In genomic region chr13:26727122-26727521, GRCh38 we compare ENCODE assay signal across 32 cellular contexts. TPM values are rescaled to one million over a fixed set of nuclear protein-coding genes. Genes with fewer than 3 reads are reported as not detected.
"Had no signal": no experiment of that assay in that cellular context is flagged by ENCODE, and none has a peak within 500 bp of the region (broad histone marks: within the 10 kb centered on the region; RNA-seq: fewer than 3 reads in every experiment).

No MANE protein-coding gene starts in this region.

- H3K9me3 ChIP-seq: lower lobe of right lung, neutrophil, psoas muscle, right atrium auricular region, sigmoid colon, spleen, suprapubic skin, thoracic aorta, tibial artery, upper lobe of right lung had no signal

- H3K4me3 ChIP-seq: lower lobe of right lung, neural progenitor cell, psoas muscle, right atrium auricular region, sigmoid colon, spleen, suprapubic skin, thoracic aorta, tibial artery, upper lobe of right lung had no signal

- DNase-seq: hippocampal formation; kidney glomerular epithelial cell; left cardiac atrium; lower lobe of right lung; mesendoderm; naive B cell; natural killer cell; nephron progenitor cell; occipital lobe; psoas muscle; sigmoid colon; small intestine; spleen; stimulated activated CD4-positive, alpha-beta T cell treated with anti-CD3 and anti-CD28 coated beads, Interleukin-4, amount 100 ng/mL, for 24 hours; stimulated activated naive CD4-positive, alpha-beta T cell; trophoblast cell; upper lobe of right lung had no signal

- H3K4me2 ChIP-seq: neural progenitor cell had no signal

- H3K27ac ChIP-seq: lower lobe of right lung, neural progenitor cell, neutrophil, parathyroid adenoma, psoas muscle, right atrium auricular region, sigmoid colon, spleen, suprapubic skin, thoracic aorta, upper lobe of right lung had no signal

- H3K4me1 ChIP-seq: lower lobe of right lung, neural progenitor cell, parathyroid adenoma, psoas muscle, right atrium auricular region, sigmoid colon, suprapubic skin, upper lobe of right lung had no signal

- H3K9ac ChIP-seq: neural progenitor cell, parathyroid adenoma had no signal

- ATAC-seq: left cardiac atrium; left lobe of liver; lower lobe of right lung; natural killer cell; psoas muscle; stimulated activated effector memory CD8-positive, alpha-beta T cell treated with anti-CD3 and anti-CD28 coated beads, Interleukin-12 subunit alpha, Interleukin-12 subunit beta, amount 100 ng/mL, for 72 hours; upper lobe of right lung had no signal

- H3K27me3 ChIP-seq: neural progenitor cell, neutrophil, right atrium auricular region, sigmoid colon, suprapubic skin, tibial artery, upper lobe of right lung had no signal

- H3K36me3 ChIP-seq: lower lobe of right lung, neural progenitor cell, neutrophil, right atrium auricular region, sigmoid colon, spleen, suprapubic skin, thoracic aorta, tibial artery, upper lobe of right lung had no signal

RNA-seq across cellular contexts. Expression of gene GPR12, which starts 33.5 kb away (rescaled TPM):
- total RNA-seq: left lobe of liver, liver, lower lobe of right lung, mammary epithelial cell, mesothelial cell of epicardium, mononuclear cell, natural killer cell, osteocyte, renal cortical epithelial cell, upper lobe of right lung had no signal
